In genomic region chr4:168575473-168575872, GRCh38 we compare ENCODE assay signal across 15 cellular contexts.
A peak's percentile ranks its signal among the peaks of the same experiment; 100 is the strongest.
DNase-seq lines count a peak whose midpoint lies in the region; ATAC-seq and TF ChIP-seq lines count a peak whose summit lies in the region.
"Had no signal": no experiment of that assay in that cellular context is flagged by ENCODE, and none has a peak within 500 bp of the region (broad histone marks: within the 10 kb centered on the region; RNA-seq: fewer than 3 reads in every experiment).

No MANE protein-coding gene starts in this region.

- no peaks in the 10 kb centered on the region for H3K27me3 ChIP-seq in RWPE2 (ENCODE audit: insufficient read depth, poor library complexity, severe bottlenecking)
- H3K27me3 ChIP-seq: BLaER1 treated with 17β-estradiol and CSF1 and Interleukin-3, amounts not matched to agents 10 nM and 100 nM had no signal

- H3K27ac ChIP-seq in RWPE2 (ENCODE audit: poor library complexity, severe bottlenecking): peak overlapping the region; percentile 27
- H3K27ac ChIP-seq: BLaER1 treated with 17β-estradiol and CSF1 and Interleukin-3, amounts not matched to agents 10 nM and 100 nM had no signal

- no peaks in the 10 kb centered on the region for H3K9me3 Mint-ChIP-seq in HFFc6
- H3K9me3 Mint-ChIP-seq: CD8-positive, alpha-beta T cell had no signal

- no peaks in the 10 kb centered on the region; the same call in 1 of the 2 replicates for H3K27me3 Mint-ChIP-seq in HFFc6 (ENCODE audit: insufficient read depth)

- no peak overlapping the region for H3K4me3 Mint-ChIP-seq in HFFc6
- H3K4me3 Mint-ChIP-seq: B cell; CD8-positive, alpha-beta T cell had no signal

- H3K36me3 ChIP-seq in RWPE2 (ENCODE audit: low read depth): no peaks in the 10 kb centered on the region
- H3K36me3 ChIP-seq: BLaER1 treated with 17β-estradiol and CSF1 and Interleukin-3, amounts not matched to agents 10 nM and 100 nM had no signal

- peaks cover 11% of the 10 kb centered on the region for H3K4me1 ChIP-seq in RWPE2 (ENCODE audit: insufficient read depth, poor library complexity, severe bottlenecking)
- H3K4me1 ChIP-seq: BLaER1 treated with 17β-estradiol and CSF1 and Interleukin-3, amounts not matched to agents 10 nM and 100 nM had no signal

- ATAC-seq in Right ventricle myocardium inferior: no peak
- no peak for ATAC-seq in Right ventricle myocardium superior (ENCODE audit: poor library complexity)
- no peak for ATAC-seq in RWPE2 (ENCODE audit: low read depth)
- ATAC-seq in stimulated activated naive CD8-positive, alpha-beta T cell treated with anti-CD3 and anti-CD28 coated beads, Interleukin-15, Interleukin-2, amounts not matched to agents 100 U/mL and 50 U/mL, for 24 hours: peak; percentile 63
- ATAC-seq: CD8-positive, alpha-beta T cell; HepG2 had no signal

- H3K4me3 ChIP-seq in RWPE2 (ENCODE audit: severe bottlenecking): no peak overlapping the region
- H3K4me3 ChIP-seq: BLaER1 treated with 17β-estradiol and CSF1 and Interleukin-3, amounts not matched to agents 10 nM and 100 nM had no signal

- no peaks in the 10 kb centered on the region for H3K9me3 ChIP-seq in RWPE2 (ENCODE audit: severe bottlenecking)

- no peak overlapping the region for H3K27ac Mint-ChIP-seq in HFFc6
- H3K27ac Mint-ChIP-seq: B cell; CD8-positive, alpha-beta T cell had no signal

- 0 out of 2 replicates have a peak, but pooled peaks cover 1% of the 10 kb centered on the region for H3K36me3 Mint-ChIP-seq in HFFc6 (ENCODE audit: low read depth)
- H3K36me3 Mint-ChIP-seq: CD8-positive, alpha-beta T cell had no signal

- peaks cover 31% of the 10 kb centered on the region for H3K4me1 Mint-ChIP-seq in HFFc6 (ENCODE audit: low read depth)
- H3K4me1 Mint-ChIP-seq: B cell had no signal

- TF ChIP-seq CTCF in RWPE2 (IDR thresholded peaks at IDR 0.05; ENCODE audit: poor library complexity, severe bottlenecking): no peak
- TF ChIP-seq CTCF in HFFc6 (IDR thresholded peaks at IDR 0.05): no peak

- intact Hi-C loops in Right ventricle myocardium inferior (cut with DNase I): no loop called here
- intact Hi-C loops in Right ventricle myocardium superior (cut with DNase I): no loop called here

- peak; percentile 11 for DNase-seq in Right ventricle myocardium inferior (ENCODE audit: missing footprints)
- DNase-seq in Right ventricle myocardium superior: no peak
- DNase-seq in RWPE2 (ENCODE audit: low spot score): no peak
- no peak for DNase-seq in stimulated activated naive CD8-positive, alpha-beta T cell treated with anti-CD3 and anti-CD28 coated beads, Interleukin-15, Interleukin-2, amounts not matched to agents 100 U/mL and 50 U/mL, for 24 hours
- DNase-seq in HFFc6: no peak
- DNase-seq in NCI-H69 (lab: John Stamatoyannopoulos, UW): no peak
- DNase-seq: Calu3; CD8-positive, alpha-beta T cell; DMS79 treated with DMSO at 0.1 percent for 48 hours; GF-D8; GOT3; H7 had no signal
